Comparison of ENCODE assay signal across 25 cellular contexts in the genomic region with DNA sequence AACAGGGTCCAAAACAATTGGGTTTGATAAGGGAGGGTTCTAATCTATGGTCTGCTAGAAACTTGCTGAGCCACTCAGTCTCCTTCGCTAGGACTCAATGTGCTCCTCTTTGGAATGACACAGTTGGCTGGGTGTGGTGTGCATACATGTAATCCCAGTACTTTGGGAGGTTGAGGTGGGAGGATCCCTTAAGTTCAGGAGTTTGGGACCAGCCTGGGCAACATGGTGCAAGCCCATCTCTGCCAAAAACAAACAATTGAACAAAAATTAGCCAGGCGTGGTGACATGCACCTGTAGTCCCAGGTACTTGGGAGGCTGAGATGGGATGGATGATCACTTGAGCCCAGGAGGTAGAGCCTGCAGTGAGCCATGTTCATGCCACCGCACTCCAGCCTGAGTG. TPM values are rescaled to one million over a fixed set of nuclear protein-coding genes. Genes with fewer than 3 reads are reported as not detected.
"Had no signal": no experiment of that assay in that cellular context is flagged by ENCODE, and none has a peak within 500 bp of the region (broad histone marks: within the 10 kb centered on the region; RNA-seq: fewer than 3 reads in every experiment).

No MANE protein-coding gene starts in this region.

- H3K27ac ChIP-seq: stomach, suprapubic skin, testis, thoracic aorta, thyroid gland, tibial artery, tibial nerve, transverse colon, upper lobe of left lung, upper lobe of right lung, uterus, vagina had no signal

- H3K36me3 ChIP-seq: stomach, suprapubic skin, thoracic aorta, thyroid gland, tibial artery, tibial nerve, transverse colon, upper lobe of left lung, upper lobe of right lung, uterus, vagina had no signal

- H3K9me3 ChIP-seq: stomach, suprapubic skin, testis, thoracic aorta, thyroid gland, tibial artery, tibial nerve, transverse colon, upper lobe of left lung, upper lobe of right lung, uterus, vagina had no signal

- DNase-seq: stimulated activated CD4-positive, alpha-beta T cell treated with anti-CD3 and anti-CD28 coated beads, Interleukin-2, amount 100 ng/mL, for 48 hours; stimulated activated CD4-positive, alpha-beta T cell treated with anti-CD3 and anti-CD28 coated beads, Interleukin-4, amount 100 ng/mL, for 1 hour; stimulated activated CD4-positive, alpha-beta T cell treated with anti-CD3 and anti-CD28 coated beads, Interleukin-4, amount 100 ng/mL, for 24 hours; stimulated activated CD4-positive, alpha-beta T cell treated with anti-CD3 and anti-CD28 coated beads, Interleukin-4, amount 100 ng/mL, for 4 hours; stimulated activated CD8-positive, alpha-beta memory T cell treated with anti-CD3 and anti-CD28 coated beads, Interleukin-4, amount 100 ng/mL, for 48 hours; stimulated activated naive B cell treated with anti-CD40 and anti-IgM and Interleukin-4, amounts not matched to agents 10 μg/mL and 1 μg/mL and 100 μg/mL, for 72 hours; stimulated activated naive CD4-positive, alpha-beta T cell; stimulated activated naive CD4-positive, alpha-beta T cell treated with Interleukin-2 at 50 U/mL for 16 hours; stimulated activated naive CD8-positive, alpha-beta T cell treated with anti-CD3 and anti-CD28 coated beads, Interleukin-15, amount 100 ng/mL, for 72 hours; stimulated activated naive CD8-positive, alpha-beta T cell treated with anti-CD3 and anti-CD28 coated beads, Interleukin-15, Interleukin-2, amounts not matched to agents 100 U/mL and 50 U/mL, for 24 hours; stomach; substantia nigra; testis; thyroid gland; tibial artery; transverse colon; trophoblast cell; upper lobe of left lung; upper lobe of right lung; uterus had no signal

- H3K27me3 ChIP-seq: stomach, suprapubic skin, testis, thyroid gland, tibial artery, tibial nerve, transverse colon, upper lobe of left lung, upper lobe of right lung, uterus, vagina had no signal

- H3K4me1 ChIP-seq: stomach, suprapubic skin, testis, thyroid gland, tibial artery, tibial nerve, transverse colon, upper lobe of left lung, upper lobe of right lung, uterus, vagina had no signal

- H3K4me3 ChIP-seq: stomach, suprapubic skin, testis, thoracic aorta, thyroid gland, tibial artery, tibial nerve, transverse colon, upper lobe of left lung, upper lobe of right lung, uterus, vagina had no signal

RNA-seq across cellular contexts. Expression of gene KIF4B, which starts 2.7 kb away (rescaled TPM):
- total RNA-seq: thoracic aorta, thyroid gland, tibial nerve, transverse colon, ureter, vagina had no signal
